ENCODE assay signal across 8 cellular contexts in genomic region chr15:64221911-64222310, GRCh38. TPM values are rescaled to one million over a fixed set of nuclear protein-coding genes. Genes with fewer than 3 reads are reported as not detected.
DNase-seq lines count a peak whose midpoint lies in the region; ATAC-seq, FAIRE-seq and TF ChIP-seq lines count a peak whose summit lies in the region.
"Not testable (repeated sequence)": the region's sequence is repeated elsewhere in the genome, so short reads cannot be mapped to it uniquely, and the experiment has no call there.

No MANE protein-coding gene starts in this region.

- not testable (repeated sequence) for H3K27ac ChIP-seq in HEK293 (ENCODE audit: extremely low read depth, low read depth, low read length); K562 (ENCODE audit: extremely low read depth, low read depth, low read length); HepG2 (ENCODE audit: extremely low read length, insufficient read depth, low read length)

- not testable (repeated sequence) for H3K4me3 Mint-ChIP-seq in activated CD8-positive, alpha-beta T cell treated with anti-CD3 and anti-CD28 coated beads for 36 hours; activated T-cell treated with anti-CD3 and anti-CD28 coated beads, Interleukin-2, amount 50 U/mL, for 24 hours; activated naive CD4-positive, alpha-beta T cell treated with anti-CD3 and anti-CD28 coated beads, Interleukin-2, amount 50 U/mL, for 24 hours; activated naive CD8-positive, alpha-beta T cell treated with anti-CD3 and anti-CD28 coated beads for 36 hours; progenitor cell of endocrine pancreas (ENCODE audit: low read depth)

- not testable (repeated sequence) for TF ChIP-seq EP300 in K562 (IDR thresholded peaks at IDR 0.05; ENCODE audit: low read length); HepG2 (IDR thresholded peaks at IDR 0.05; ENCODE audit: low read depth in 2 of 2, low read length in 2 of 2); HepG2 (CRISPR knock-in tag; IDR thresholded peaks at IDR 0.05; ENCODE audit: borderline replicate concordance)

- H3K4me2 ChIP-seq in K562 (ENCODE audit: insufficient read depth, low read length); HepG2 (ENCODE audit: low read depth, low read length): not testable (repeated sequence)

- intact Hi-C loops in activated CD8-positive, alpha-beta T cell treated with anti-CD3 and anti-CD28 coated beads for 36 hours (cut with micrococcal nuclease); K562 (cut with micrococcal nuclease); HepG2 (cut with micrococcal nuclease; ENCODE audit: unreplicated experiment): not testable (repeated sequence)

- H3K79me2 ChIP-seq in K562 (ENCODE audit: control insufficient read depth, insufficient read depth, low read length); HepG2 (ENCODE audit: insufficient read depth, low read length): not testable (repeated sequence)

- not testable (repeated sequence) for H3K27me3 ChIP-seq in K562 (ENCODE audit: control insufficient read depth in 2 of 2, insufficient read depth in 2 of 2, low read length in 2 of 2); HepG2 (ENCODE audit: control insufficient read depth in 1 of 2, insufficient read depth in 2 of 2, low read length in 2 of 2)

- BruUV-seq in K562 (replicated peaks; lab: Mats Ljungman, UMichigan); HepG2 (replicated peaks; lab: Mats Ljungman, UMichigan): not testable (repeated sequence)

- POLR2A ChIA-PET in HEK293 (lab: Yijun Ruan, JAX); activated CD8-positive, alpha-beta T cell treated with anti-CD3 and anti-CD28 coated beads for 36 hours (lab: Charles Lee); K562 (lab: Yijun Ruan, JAX): not testable (repeated sequence)
- POLR2A ChIA-PET in HepG2 (lab: Yijun Ruan, JAX) = interaction anchor here (0.6 kb wide), 1 partner anchor 20 kb away, joined by 3 read pairs; no protein-coding TSS in a partner anchor

- not testable (repeated sequence) for ATAC-seq in activated CD8-positive, alpha-beta T cell treated with anti-CD3 and anti-CD28 coated beads for 36 hours; K562; HepG2

- CTCF ChIA-PET in HEK293 (lab: Yijun Ruan, JAX) = interaction anchor here (0.6 to 1.1 kb wide), 2 partner anchors 11 to 69 kb away, joined by 3 to 4 read pairs; no protein-coding TSS in a partner anchor
- CTCF ChIA-PET in activated CD8-positive, alpha-beta T cell treated with anti-CD3 and anti-CD28 coated beads for 36 hours (lab: Charles Lee); K562 (lab: Yijun Ruan, JAX; ENCODE audit: low intra/inter-chr PET ratio); HepG2 (lab: Yijun Ruan, JAX; ENCODE audit: low intra/inter-chr PET ratio, low total read pairs): not testable (repeated sequence)

- not testable (repeated sequence) for DNase-seq in activated CD8-positive, alpha-beta T cell treated with anti-CD3 and anti-CD28 coated beads for 36 hours; activated T-cell treated with anti-CD3 and anti-CD28 coated beads, Interleukin-2, amount 50 U/mL, for 24 hours; activated naive CD8-positive, alpha-beta T cell treated with anti-CD3 and anti-CD28 coated beads for 36 hours; K562 (ENCODE audit: extremely low read depth in 1 of 4, low spot score in 3 of 4); HepG2 (ENCODE audit: low spot score); progenitor cell of endocrine pancreas (ENCODE audit: low spot score, unreplicated experiment)

- WGBS in K562 (ENCODE audit: insufficient coverage, low coverage, missing lambda C conversion rate) = 86% methylated on average over 1 of the region's 1 CpG
- WGBS in HepG2 (ENCODE audit: low lambda C conversion rate) = 100% methylated on average over 1 of the region's 1 CpG

- H3K27me3 Mint-ChIP-seq in activated CD8-positive, alpha-beta T cell treated with anti-CD3 and anti-CD28 coated beads for 36 hours; activated T-cell treated with anti-CD3 and anti-CD28 coated beads, Interleukin-2, amount 50 U/mL, for 24 hours; activated naive CD4-positive, alpha-beta T cell treated with anti-CD3 and anti-CD28 coated beads, Interleukin-2, amount 50 U/mL, for 24 hours; activated naive CD8-positive, alpha-beta T cell treated with anti-CD3 and anti-CD28 coated beads for 36 hours; progenitor cell of endocrine pancreas: not testable (repeated sequence)

- H3K9me1 ChIP-seq in K562 (ENCODE audit: control insufficient read depth, insufficient read depth, low read length) = not testable (repeated sequence)

- peak overlapping the region; percentile 66 for H3K27ac Mint-ChIP-seq in activated CD8-positive, alpha-beta T cell treated with anti-CD3 and anti-CD28 coated beads for 36 hours
- H3K27ac Mint-ChIP-seq in activated T-cell treated with anti-CD3 and anti-CD28 coated beads, Interleukin-2, amount 50 U/mL, for 24 hours = peak overlapping the region; percentile 44
- H3K27ac Mint-ChIP-seq in activated naive CD4-positive, alpha-beta T cell treated with anti-CD3 and anti-CD28 coated beads, Interleukin-2, amount 50 U/mL, for 24 hours = peak overlapping the region; percentile 77
- H3K27ac Mint-ChIP-seq in activated naive CD8-positive, alpha-beta T cell treated with anti-CD3 and anti-CD28 coated beads for 36 hours = peak overlapping the region; percentile 25
- H3K27ac Mint-ChIP-seq in progenitor cell of endocrine pancreas = peak overlapping the region; percentile 64

- not testable (repeated sequence) for H4K20me1 ChIP-seq in K562 (replicated peaks; ENCODE audit: control insufficient read depth, insufficient read depth, low read length); HepG2 (ENCODE audit: insufficient read depth, low read length)

- TF ChIP-seq RAD21 in K562 (CRISPR knock-in tag; conservative IDR thresholded peaks at IDR 0.05 in 1 of 2, IDR thresholded peaks at IDR 0.05 in 1 of 2); HepG2 (CRISPR knock-in tag; IDR thresholded peaks at IDR 0.05): not testable (repeated sequence)

- H3K4me1 ChIP-seq in HEK293 (ENCODE audit: control insufficient read depth, insufficient read depth, low read length) = not testable (repeated sequence)
- peaks cover 6 to 31% of the 10 kb centered on the region in 2 experiments; a peak in 4 of 5 replicates for H3K4me1 ChIP-seq in K562 (replicated peaks in 1 of 2; ENCODE audit: control insufficient read depth in 2 of 2, insufficient read depth in 2 of 2, low read length in 2 of 2)
- H3K4me1 ChIP-seq in HepG2 (ENCODE audit: insufficient read depth, low read length) = peaks cover 41% of the 10 kb centered on the region

- H3K4me1 Mint-ChIP-seq in activated CD8-positive, alpha-beta T cell treated with anti-CD3 and anti-CD28 coated beads for 36 hours (ENCODE audit: low read depth) = peaks cover 20% of the 10 kb centered on the region
- peaks cover 30% of the 10 kb centered on the region for H3K4me1 Mint-ChIP-seq in activated T-cell treated with anti-CD3 and anti-CD28 coated beads, Interleukin-2, amount 50 U/mL, for 24 hours (ENCODE audit: low read depth)
- H3K4me1 Mint-ChIP-seq in activated naive CD4-positive, alpha-beta T cell treated with anti-CD3 and anti-CD28 coated beads, Interleukin-2, amount 50 U/mL, for 24 hours = peaks cover 19% of the 10 kb centered on the region
- H3K4me1 Mint-ChIP-seq in activated naive CD8-positive, alpha-beta T cell treated with anti-CD3 and anti-CD28 coated beads for 36 hours = peaks cover 15% of the 10 kb centered on the region
- H3K4me1 Mint-ChIP-seq in progenitor cell of endocrine pancreas (ENCODE audit: low read depth) = not testable (repeated sequence)

- not testable (repeated sequence) for TF ChIP-seq POLR2A in K562 (conservative IDR thresholded peaks at IDR 0.05); HepG2 (IDR thresholded peaks at IDR 0.05; ENCODE audit: insufficient read depth in 1 of 2, low read depth in 2 of 2, low read length in 2 of 2)

- FAIRE-seq in K562 (lab: Jason Lieb, UNC); HepG2 (lab: Jason Lieb, UNC): not testable (repeated sequence)

- H3K36me3 Mint-ChIP-seq in activated CD8-positive, alpha-beta T cell treated with anti-CD3 and anti-CD28 coated beads for 36 hours (ENCODE audit: low read depth) = peaks cover 12% of the 10 kb centered on the region
- H3K36me3 Mint-ChIP-seq in activated T-cell treated with anti-CD3 and anti-CD28 coated beads, Interleukin-2, amount 50 U/mL, for 24 hours (ENCODE audit: low read depth) = peaks cover 21% of the 10 kb centered on the region
- not testable (repeated sequence) for H3K36me3 Mint-ChIP-seq in activated naive CD4-positive, alpha-beta T cell treated with anti-CD3 and anti-CD28 coated beads, Interleukin-2, amount 50 U/mL, for 24 hours; progenitor cell of endocrine pancreas (ENCODE audit: insufficient read depth)
- peaks cover 15% of the 10 kb centered on the region for H3K36me3 Mint-ChIP-seq in activated naive CD8-positive, alpha-beta T cell treated with anti-CD3 and anti-CD28 coated beads for 36 hours

- in situ Hi-C loops in K562 (cut with MboI) (loop anchor here (25.0 kb wide), 1 partner anchor 440 kb away; no protein-coding TSS in a partner anchor), HepG2 (cut with HindIII; ENCODE audit: extremely low pct_ligation_motif_present, low pct_unique_long_range_greater_than_20kb) (loop anchor here (25.0 kb wide), 1 partner anchor 465 kb away; no protein-coding TSS in a partner anchor)

- H2AFZ ChIP-seq in K562 (ENCODE audit: low read depth, low read length); HepG2 (ENCODE audit: low read length): not testable (repeated sequence)

- not testable (repeated sequence) for H3K36me3 ChIP-seq in HEK293 (ENCODE audit: control insufficient read depth in 2 of 2, insufficient read depth in 1 of 2, low read length in 2 of 2); K562 (ENCODE audit: control insufficient read depth, insufficient read depth, low read length); HepG2 (replicated peaks in 1 of 2; ENCODE audit: control insufficient read depth in 1 of 2, insufficient read depth in 2 of 2, low read length in 2 of 2)

- H3K4me3 ChIP-seq in HEK293 (ENCODE audit: low read depth, low read length); K562; HepG2 (replicated peaks in 1 of 3; ENCODE audit: insufficient read depth in 1 of 3, low read depth in 2 of 3, low read length in 3 of 3): not testable (repeated sequence)

- H3K9me3 ChIP-seq in HEK293 (ENCODE audit: control insufficient read depth, insufficient read depth, low read depth, low read length); K562 (replicated peaks; ENCODE audit: control insufficient read depth, insufficient read depth, low read depth, low read length); HepG2 (ENCODE audit: low read length): not testable (repeated sequence)

- not testable (repeated sequence) for H3K9ac ChIP-seq in K562 (ENCODE audit: insufficient read depth in 1 of 2, low read depth in 2 of 2, low read length in 2 of 2); HepG2 (ENCODE audit: insufficient read depth, low read depth, low read length)

- H3K9me3 Mint-ChIP-seq in activated CD8-positive, alpha-beta T cell treated with anti-CD3 and anti-CD28 coated beads for 36 hours; activated T-cell treated with anti-CD3 and anti-CD28 coated beads, Interleukin-2, amount 50 U/mL, for 24 hours; activated naive CD4-positive, alpha-beta T cell treated with anti-CD3 and anti-CD28 coated beads, Interleukin-2, amount 50 U/mL, for 24 hours; activated naive CD8-positive, alpha-beta T cell treated with anti-CD3 and anti-CD28 coated beads for 36 hours; progenitor cell of endocrine pancreas (ENCODE audit: low read depth): not testable (repeated sequence)

- TF ChIP-seq CTCF in HEK293 (tag by site-specific recombination; IDR thresholded peaks at IDR 0.05); activated CD8-positive, alpha-beta T cell treated with anti-CD3 and anti-CD28 coated beads for 36 hours (IDR thresholded peaks at IDR 0.05); K562 (IDR thresholded peaks at IDR 0.05 in 2 of 3, conservative IDR thresholded peaks at IDR 0.05 in 1 of 3; ENCODE audit: insufficient read depth in 2 of 3, low read depth in 1 of 3, low read length in 3 of 3); HepG2 (CRISPR knock-in tag; IDR thresholded peaks at IDR 0.05); progenitor cell of endocrine pancreas (IDR thresholded peaks at IDR 0.05; ENCODE audit: unreplicated experiment): not testable (repeated sequence)

RNA-seq across cellular contexts. Expression of gene PPIB, which starts 59.1 kb away (rescaled TPM):
- total RNA-seq in activated CD8-positive, alpha-beta T cell treated with anti-CD3 and anti-CD28 coated beads for 36 hours = 100 to 1,000 TPM; 223 to 227 TPM
- total RNA-seq in activated naive CD8-positive, alpha-beta T cell treated with anti-CD3 and anti-CD28 coated beads for 36 hours = 100 to 1,000 TPM; 315 to 318 TPM
- total RNA-seq in K562 (2011; cell fraction: chromatin; rRNA removed; ENCODE audit: low replicate concordance) = 284 and 466 TPM in 2 replicates
- total RNA-seq in K562 (2011; cell fraction: nucleolus; rRNA removed) = 746 and 824 TPM in 2 replicates
- total RNA-seq in K562 (2011; cell fraction: nucleoplasm; rRNA removed) = 510 and 682 TPM in 2 replicates
- total RNA-seq in K562 (2014; rRNA removed) = 381 and 402 TPM in 2 replicates
- 258 and 306 TPM in 2 replicates for total RNA-seq in K562 (2014; rRNA removed; fragmentation: Illumina TruSeq; extraction: Trizol)
- 403 and 418 TPM in 2 replicates for total RNA-seq in K562 (2015; rRNA removed; fragmentation: Illumina TruSeq; extraction: Trizol)
- total RNA-seq in K562 (2021) = 374 and 413 TPM in 2 replicates
- polyA plus RNA-seq in K562 (2011; rRNA removed) = 410 and 460 TPM in 2 replicates
- polyA plus RNA-seq in K562 (2011; cell fraction: cytosol; rRNA removed) = 455 and 489 TPM in 2 replicates
- polyA plus RNA-seq in K562 (2011; cell fraction: nucleus; rRNA removed) = 136 and 186 TPM in 2 replicates
- polyA plus RNA-seq in K562 (2012) = 450 and 660 TPM in 2 replicates
- 535 and 580 TPM in 2 replicates for polyA plus RNA-seq in K562 (2014; fragmentation: Illumina TruSeq; extraction: Trizol)
- polyA plus RNA-seq in K562 (2014; fragmentation: Nextera tagmentation; extraction: Ambion mirVana) = 100 to 1,000 TPM; 652 to 746 TPM
- 419 and 439 TPM in 2 replicates for polyA plus RNA-seq in K562 (2014; rRNA removed)
- 325 and 372 TPM in 2 replicates for polyA minus RNA-seq in K562 (2011; rRNA and poly(A)+ RNA removed)
- 155 and 164 TPM in 2 replicates for polyA minus RNA-seq in K562 (2011; cell fraction: cytosol; rRNA and poly(A)+ RNA removed)
- polyA minus RNA-seq in K562 (2011; cell fraction: nucleus; rRNA and poly(A)+ RNA removed) = 27.5 and 54.3 TPM in 2 replicates
- 476 and 882 TPM in 2 replicates for total RNA-seq in HepG2 (2016; rRNA removed; fragmentation: Illumina TruSeq; extraction: Trizol)
- total RNA-seq in HepG2 (2016; cell fraction: cytosol; rRNA removed; fragmentation: Illumina TruSeq; extraction: Trizol; ENCODE audit: low read depth) = 310 and 329 TPM in 2 replicates
- total RNA-seq in HepG2 (2016; cell fraction: insoluble cytoplasmic fraction; rRNA removed; fragmentation: Illumina TruSeq; extraction: Trizol) = 469 and 893 TPM in 2 replicates
- total RNA-seq in HepG2 (2016; cell fraction: membrane; rRNA removed; fragmentation: Illumina TruSeq; extraction: Trizol) = 263 and 284 TPM in 2 replicates
- 653 and 716 TPM in 2 replicates for total RNA-seq in HepG2 (2016; cell fraction: nucleus; rRNA removed; fragmentation: Illumina TruSeq; extraction: Trizol)
- polyA plus RNA-seq in HepG2 (2011; rRNA removed) = 720 and 780 TPM in 2 replicates
- polyA plus RNA-seq in HepG2 (2011; cell fraction: cytosol; rRNA removed) = 860 and 980 TPM in 2 replicates
- polyA plus RNA-seq in HepG2 (2011; cell fraction: nucleus; rRNA removed) = 242 and 249 TPM in 2 replicates
- 536 and 675 TPM in 2 replicates for polyA plus RNA-seq in HepG2 (2012)
- polyA plus RNA-seq in HepG2 (2016; cell fraction: cytosol; fragmentation: Illumina TruSeq; extraction: Trizol; ENCODE audit: low read depth) = 356 and 376 TPM in 2 replicates
- polyA plus RNA-seq in HepG2 (2016; cell fraction: insoluble cytoplasmic fraction; fragmentation: Illumina TruSeq; extraction: Trizol; ENCODE audit: low read depth) = 548 and 588 TPM in 2 replicates
- 269 and 288 TPM in 2 replicates for polyA plus RNA-seq in HepG2 (2016; cell fraction: membrane; fragmentation: Illumina TruSeq; extraction: Trizol; ENCODE audit: low read depth)
- polyA plus RNA-seq in HepG2 (2016; cell fraction: nucleus; fragmentation: Illumina TruSeq; extraction: Trizol; ENCODE audit: insufficient read depth, low read depth) = 1,346 and 1,446 TPM in 2 replicates
- polyA minus RNA-seq in HepG2 (2011; rRNA and poly(A)+ RNA removed; ENCODE audit: low replicate concordance) = 378 and 425 TPM in 2 replicates
- 221 and 246 TPM in 2 replicates for polyA minus RNA-seq in HepG2 (2011; cell fraction: cytosol; rRNA and poly(A)+ RNA removed)
- 88.7 and 104 TPM in 2 replicates for polyA minus RNA-seq in HepG2 (2011; cell fraction: nucleus; rRNA and poly(A)+ RNA removed)
- total RNA-seq in progenitor cell of endocrine pancreas = 491 and 499 TPM in 2 replicates

Comparison
In these comparisons a context has a peak if more than half of its experiments do, and no peak if none do; other contexts are left out.
1. H3K27ac Mint-ChIP-seq: peak in every context shown above with its lines; median percentile 77 in activated naive CD4-positive, alpha-beta T cell treated with anti-CD3 and anti-CD28 coated beads, Interleukin-2, amount 50 U/mL, for 24 hours; 66 in activated CD8-positive, alpha-beta T cell treated with anti-CD3 and anti-CD28 coated beads for 36 hours; 64 in progenitor cell of endocrine pancreas; 44 in activated T-cell treated with anti-CD3 and anti-CD28 coated beads, Interleukin-2, amount 50 U/mL, for 24 hours; 25 in activated naive CD8-positive, alpha-beta T cell treated with anti-CD3 and anti-CD28 coated beads for 36 hours.